Comparison of ENCODE assay signal across 1 cellular context in the genomic region with DNA sequence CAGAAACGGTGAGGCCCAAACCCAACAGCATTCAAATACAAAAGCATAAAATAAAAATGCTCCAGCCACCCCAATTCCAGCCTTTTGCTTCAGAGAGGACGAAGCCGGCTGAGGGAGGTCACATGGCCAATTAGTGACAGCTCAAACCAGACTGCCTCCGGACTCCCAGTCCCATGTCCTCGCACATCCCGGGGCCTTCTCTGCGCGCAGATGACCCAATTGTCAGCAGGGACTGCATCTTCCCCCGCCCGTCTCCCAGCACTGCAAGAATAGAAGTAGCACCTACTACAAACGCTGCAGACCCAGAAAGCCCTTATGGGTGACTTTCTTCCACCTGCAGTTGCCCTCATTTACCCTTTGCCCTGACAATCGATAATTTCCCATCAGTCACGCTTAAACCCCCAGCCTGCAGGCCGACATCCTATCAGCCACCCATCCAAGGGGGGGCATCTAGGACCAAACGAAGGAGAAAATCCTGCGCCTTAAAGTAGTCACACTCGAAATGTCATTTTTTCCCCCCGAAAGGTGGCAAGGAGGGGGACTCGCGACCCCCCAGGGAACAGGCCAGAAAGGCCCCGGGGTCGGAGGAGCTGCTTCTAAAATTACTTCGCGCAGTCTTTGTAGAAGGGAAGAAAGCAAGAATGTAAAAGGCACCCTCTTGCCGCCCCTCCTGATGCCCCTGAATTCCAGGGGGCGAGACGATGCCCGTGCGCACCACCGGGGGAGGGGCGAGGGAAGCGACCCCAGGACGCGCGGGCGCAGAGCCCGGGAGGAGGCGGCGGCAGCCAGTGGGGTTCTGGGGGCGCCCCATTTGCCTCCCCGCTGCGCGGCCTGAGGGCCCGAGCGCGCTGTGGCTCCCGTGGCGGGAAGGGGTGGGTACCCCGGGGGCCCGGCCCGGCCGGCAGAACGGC.
A peak's percentile ranks its signal among the peaks of the same experiment; 100 is the strongest.
TF ChIP-seq lines count a peak whose summit lies in the region.

No MANE protein-coding gene starts in this region.

TF ChIP-seq in HepG2, 621 proteins besides CTCF, POLR2A, EP300 and RAD21 (continued from another document and continues in another):
- TF ChIP-seq, protein P1, sequence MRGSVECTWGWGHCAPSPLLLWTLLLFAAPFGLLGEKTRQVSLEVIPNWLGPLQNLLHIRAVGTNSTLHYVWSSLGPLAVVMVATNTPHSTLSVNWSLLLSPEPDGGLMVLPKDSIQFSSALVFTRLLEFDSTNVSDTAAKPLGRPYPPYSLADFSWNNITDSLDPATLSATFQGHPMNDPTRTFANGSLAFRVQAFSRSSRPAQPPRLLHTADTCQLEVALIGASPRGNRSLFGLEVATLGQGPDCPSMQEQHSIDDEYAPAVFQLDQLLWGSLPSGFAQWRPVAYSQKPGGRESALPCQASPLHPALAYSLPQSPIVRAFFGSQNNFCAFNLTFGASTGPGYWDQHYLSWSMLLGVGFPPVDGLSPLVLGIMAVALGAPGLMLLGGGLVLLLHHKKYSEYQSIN (CRISPR knock-in tag; IDR thresholded peaks at IDR 0.05; ENCODE audit: borderline replicate concordance) = no peak
- no peak for TF ChIP-seq KLF13 (CRISPR knock-in tag; IDR thresholded peaks at IDR 0.05)
- TF ChIP-seq, protein P2, sequence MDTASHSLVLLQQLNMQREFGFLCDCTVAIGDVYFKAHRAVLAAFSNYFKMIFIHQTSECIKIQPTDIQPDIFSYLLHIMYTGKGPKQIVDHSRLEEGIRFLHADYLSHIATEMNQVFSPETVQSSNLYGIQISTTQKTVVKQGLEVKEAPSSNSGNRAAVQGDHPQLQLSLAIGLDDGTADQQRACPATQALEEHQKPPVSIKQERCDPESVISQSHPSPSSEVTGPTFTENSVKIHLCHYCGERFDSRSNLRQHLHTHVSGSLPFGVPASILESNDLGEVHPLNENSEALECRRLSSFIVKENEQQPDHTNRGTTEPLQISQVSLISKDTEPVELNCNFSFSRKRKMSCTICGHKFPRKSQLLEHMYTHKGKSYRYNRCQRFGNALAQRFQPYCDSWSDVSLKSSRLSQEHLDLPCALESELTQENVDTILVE (CRISPR knock-in tag; IDR thresholded peaks at IDR 0.05) = 0 out of 2 replicates have a peak, but pooled peaks have one; percentile 16
- peak; percentile 51 for TF ChIP-seq GABPB1 (CRISPR knock-in tag; IDR thresholded peaks at IDR 0.05)
- TF ChIP-seq, protein P3, sequence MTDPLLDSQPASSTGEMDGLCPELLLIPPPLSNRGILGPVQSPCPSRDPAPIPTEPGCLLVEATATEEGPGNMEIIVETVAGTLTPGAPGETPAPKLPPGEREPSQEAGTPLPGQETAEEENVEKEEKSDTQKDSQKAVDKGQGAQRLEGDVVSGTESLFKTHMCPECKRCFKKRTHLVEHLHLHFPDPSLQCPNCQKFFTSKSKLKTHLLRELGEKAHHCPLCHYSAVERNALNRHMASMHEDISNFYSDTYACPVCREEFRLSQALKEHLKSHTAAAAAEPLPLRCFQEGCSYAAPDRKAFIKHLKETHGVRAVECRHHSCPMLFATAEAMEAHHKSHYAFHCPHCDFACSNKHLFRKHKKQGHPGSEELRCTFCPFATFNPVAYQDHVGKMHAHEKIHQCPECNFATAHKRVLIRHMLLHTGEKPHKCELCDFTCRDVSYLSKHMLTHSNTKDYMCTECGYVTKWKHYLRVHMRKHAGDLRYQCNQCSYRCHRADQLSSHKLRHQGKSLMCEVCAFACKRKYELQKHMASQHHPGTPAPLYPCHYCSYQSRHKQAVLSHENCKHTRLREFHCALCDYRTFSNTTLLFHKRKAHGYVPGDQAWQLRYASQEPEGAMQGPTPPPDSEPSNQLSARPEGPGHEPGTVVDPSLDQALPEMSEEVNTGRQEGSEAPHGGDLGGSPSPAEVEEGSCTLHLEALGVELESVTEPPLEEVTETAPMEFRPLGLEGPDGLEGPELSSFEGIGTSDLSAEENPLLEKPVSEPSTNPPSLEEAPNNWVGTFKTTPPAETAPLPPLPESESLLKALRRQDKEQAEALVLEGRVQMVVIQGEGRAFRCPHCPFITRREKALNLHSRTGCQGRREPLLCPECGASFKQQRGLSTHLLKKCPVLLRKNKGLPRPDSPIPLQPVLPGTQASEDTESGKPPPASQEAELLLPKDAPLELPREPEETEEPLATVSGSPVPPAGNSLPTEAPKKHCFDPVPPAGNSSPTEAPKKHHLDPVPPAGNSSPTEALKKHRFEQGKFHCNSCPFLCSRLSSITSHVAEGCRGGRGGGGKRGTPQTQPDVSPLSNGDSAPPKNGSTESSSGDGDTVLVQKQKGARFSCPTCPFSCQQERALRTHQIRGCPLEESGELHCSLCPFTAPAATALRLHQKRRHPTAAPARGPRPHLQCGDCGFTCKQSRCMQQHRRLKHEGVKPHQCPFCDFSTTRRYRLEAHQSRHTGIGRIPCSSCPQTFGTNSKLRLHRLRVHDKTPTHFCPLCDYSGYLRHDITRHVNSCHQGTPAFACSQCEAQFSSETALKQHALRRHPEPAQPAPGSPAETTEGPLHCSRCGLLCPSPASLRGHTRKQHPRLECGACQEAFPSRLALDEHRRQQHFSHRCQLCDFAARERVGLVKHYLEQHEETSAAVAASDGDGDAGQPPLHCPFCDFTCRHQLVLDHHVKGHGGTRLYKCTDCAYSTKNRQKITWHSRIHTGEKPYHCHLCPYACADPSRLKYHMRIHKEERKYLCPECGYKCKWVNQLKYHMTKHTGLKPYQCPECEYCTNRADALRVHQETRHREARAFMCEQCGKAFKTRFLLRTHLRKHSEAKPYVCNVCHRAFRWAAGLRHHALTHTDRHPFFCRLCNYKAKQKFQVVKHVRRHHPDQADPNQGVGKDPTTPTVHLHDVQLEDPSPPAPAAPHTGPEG (CRISPR knock-in tag; IDR thresholded peaks at IDR 0.05) = no peak
- TF ChIP-seq, protein P4, sequence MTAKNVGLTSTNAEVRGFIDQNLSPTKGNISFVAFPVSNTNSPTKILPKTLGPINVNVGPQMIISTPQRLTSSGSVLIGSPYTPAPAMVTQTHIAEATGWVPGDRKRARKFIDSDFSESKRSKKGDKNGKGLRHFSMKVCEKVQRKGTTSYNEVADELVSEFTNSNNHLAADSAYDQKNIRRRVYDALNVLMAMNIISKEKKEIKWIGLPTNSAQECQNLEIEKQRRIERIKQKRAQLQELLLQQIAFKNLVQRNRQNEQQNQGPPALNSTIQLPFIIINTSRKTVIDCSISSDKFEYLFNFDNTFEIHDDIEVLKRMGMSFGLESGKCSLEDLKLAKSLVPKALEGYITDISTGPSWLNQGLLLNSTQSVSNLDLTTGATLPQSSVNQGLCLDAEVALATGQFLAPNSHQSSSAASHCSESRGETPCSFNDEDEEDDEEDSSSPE (CRISPR knock-in tag; IDR thresholded peaks at IDR 0.05) = no peak
- TF ChIP-seq HMG20B (CRISPR knock-in tag; conservative IDR thresholded peaks at IDR 0.05) = no peak
- peak; percentile 21; the same call in 1 of the 2 replicates for TF ChIP-seq SIX1 (CRISPR knock-in tag; IDR thresholded peaks at IDR 0.05; ENCODE audit: borderline replicate concordance)
- TF ChIP-seq, protein P5, sequence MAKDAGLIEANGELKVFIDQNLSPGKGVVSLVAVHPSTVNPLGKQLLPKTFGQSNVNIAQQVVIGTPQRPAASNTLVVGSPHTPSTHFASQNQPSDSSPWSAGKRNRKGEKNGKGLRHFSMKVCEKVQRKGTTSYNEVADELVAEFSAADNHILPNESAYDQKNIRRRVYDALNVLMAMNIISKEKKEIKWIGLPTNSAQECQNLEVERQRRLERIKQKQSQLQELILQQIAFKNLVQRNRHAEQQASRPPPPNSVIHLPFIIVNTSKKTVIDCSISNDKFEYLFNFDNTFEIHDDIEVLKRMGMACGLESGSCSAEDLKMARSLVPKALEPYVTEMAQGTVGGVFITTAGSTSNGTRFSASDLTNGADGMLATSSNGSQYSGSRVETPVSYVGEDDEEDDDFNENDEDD (CRISPR knock-in tag; IDR thresholded peaks at IDR 0.05; ENCODE audit: borderline replicate concordance) = peak; percentile 36; the same call in 1 of the 2 replicates
- TF ChIP-seq ZNF547 (CRISPR knock-in tag; IDR thresholded peaks at IDR 0.05) = peak; percentile 88
- no peak for TF ChIP-seq PHF20 (CRISPR knock-in tag; IDR thresholded peaks at IDR 0.05)
- TF ChIP-seq ATM (IDR thresholded peaks at IDR 0.05; ENCODE audit: borderline replicate concordance) = no peak
- TF ChIP-seq, protein P6, sequence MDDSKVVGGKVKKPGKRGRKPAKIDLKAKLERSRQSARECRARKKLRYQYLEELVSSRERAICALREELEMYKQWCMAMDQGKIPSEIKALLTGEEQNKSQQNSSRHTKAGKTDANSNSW (CRISPR knock-in tag; IDR thresholded peaks at IDR 0.05; ENCODE audit: borderline replicate concordance) = no peak
- TF ChIP-seq NFE2 (CRISPR knock-in tag; IDR thresholded peaks at IDR 0.05) = no peak
- TF ChIP-seq, protein P7, sequence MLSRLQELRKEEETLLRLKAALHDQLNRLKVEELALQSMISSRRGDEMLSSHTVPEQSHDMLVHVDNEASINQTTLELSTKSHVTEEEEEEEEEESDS (CRISPR knock-in tag; IDR thresholded peaks at IDR 0.05; ENCODE audit: borderline replicate concordance) = peak; percentile 65; the same call in 1 of the 2 replicates
- TF ChIP-seq ZSCAN21 (CRISPR knock-in tag; IDR thresholded peaks at IDR 0.05; ENCODE audit: borderline replicate concordance) = no peak; the same call in 1 of the 2 replicates
- no peak for TF ChIP-seq ZNF724P (CRISPR knock-in tag; IDR thresholded peaks at IDR 0.05; ENCODE audit: borderline replicate concordance)
- TF ChIP-seq REXO4 (CRISPR knock-in tag; IDR thresholded peaks at IDR 0.05; ENCODE audit: borderline replicate concordance) = no peak
- TF ChIP-seq, protein P8, sequence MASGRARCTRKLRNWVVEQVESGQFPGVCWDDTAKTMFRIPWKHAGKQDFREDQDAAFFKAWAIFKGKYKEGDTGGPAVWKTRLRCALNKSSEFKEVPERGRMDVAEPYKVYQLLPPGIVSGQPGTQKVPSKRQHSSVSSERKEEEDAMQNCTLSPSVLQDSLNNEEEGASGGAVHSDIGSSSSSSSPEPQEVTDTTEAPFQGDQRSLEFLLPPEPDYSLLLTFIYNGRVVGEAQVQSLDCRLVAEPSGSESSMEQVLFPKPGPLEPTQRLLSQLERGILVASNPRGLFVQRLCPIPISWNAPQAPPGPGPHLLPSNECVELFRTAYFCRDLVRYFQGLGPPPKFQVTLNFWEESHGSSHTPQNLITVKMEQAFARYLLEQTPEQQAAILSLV (CRISPR knock-in tag; IDR thresholded peaks at IDR 0.05; ENCODE audit: borderline replicate concordance) = peak; percentile 33; the same call in 1 of the 2 replicates
- no peak for TF ChIP-seq SMC3 (IDR thresholded peaks at IDR 0.05; ENCODE audit: low read length)
- no peak for TF ChIP-seq RFX5 (IDR thresholded peaks at IDR 0.05; ENCODE audit: low read depth, low read length)
- TF ChIP-seq ZNF619 (CRISPR knock-in tag; IDR thresholded peaks at IDR 0.05) = 0 out of 2 replicates have a peak, but pooled peaks have one; percentile 50
- TF ChIP-seq ELF1 (CRISPR knock-in tag; IDR thresholded peaks at IDR 0.05) = no peak; the same call in 1 of the 2 replicates
- TF ChIP-seq, protein P9, sequence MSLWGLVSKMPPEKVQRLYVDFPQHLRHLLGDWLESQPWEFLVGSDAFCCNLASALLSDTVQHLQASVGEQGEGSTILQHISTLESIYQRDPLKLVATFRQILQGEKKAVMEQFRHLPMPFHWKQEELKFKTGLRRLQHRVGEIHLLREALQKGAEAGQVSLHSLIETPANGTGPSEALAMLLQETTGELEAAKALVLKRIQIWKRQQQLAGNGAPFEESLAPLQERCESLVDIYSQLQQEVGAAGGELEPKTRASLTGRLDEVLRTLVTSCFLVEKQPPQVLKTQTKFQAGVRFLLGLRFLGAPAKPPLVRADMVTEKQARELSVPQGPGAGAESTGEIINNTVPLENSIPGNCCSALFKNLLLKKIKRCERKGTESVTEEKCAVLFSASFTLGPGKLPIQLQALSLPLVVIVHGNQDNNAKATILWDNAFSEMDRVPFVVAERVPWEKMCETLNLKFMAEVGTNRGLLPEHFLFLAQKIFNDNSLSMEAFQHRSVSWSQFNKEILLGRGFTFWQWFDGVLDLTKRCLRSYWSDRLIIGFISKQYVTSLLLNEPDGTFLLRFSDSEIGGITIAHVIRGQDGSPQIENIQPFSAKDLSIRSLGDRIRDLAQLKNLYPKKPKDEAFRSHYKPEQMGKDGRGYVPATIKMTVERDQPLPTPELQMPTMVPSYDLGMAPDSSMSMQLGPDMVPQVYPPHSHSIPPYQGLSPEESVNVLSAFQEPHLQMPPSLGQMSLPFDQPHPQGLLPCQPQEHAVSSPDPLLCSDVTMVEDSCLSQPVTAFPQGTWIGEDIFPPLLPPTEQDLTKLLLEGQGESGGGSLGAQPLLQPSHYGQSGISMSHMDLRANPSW (CRISPR knock-in tag; IDR thresholded peaks at IDR 0.05; ENCODE audit: borderline replicate concordance) = no peak
- TF ChIP-seq, protein P10, sequence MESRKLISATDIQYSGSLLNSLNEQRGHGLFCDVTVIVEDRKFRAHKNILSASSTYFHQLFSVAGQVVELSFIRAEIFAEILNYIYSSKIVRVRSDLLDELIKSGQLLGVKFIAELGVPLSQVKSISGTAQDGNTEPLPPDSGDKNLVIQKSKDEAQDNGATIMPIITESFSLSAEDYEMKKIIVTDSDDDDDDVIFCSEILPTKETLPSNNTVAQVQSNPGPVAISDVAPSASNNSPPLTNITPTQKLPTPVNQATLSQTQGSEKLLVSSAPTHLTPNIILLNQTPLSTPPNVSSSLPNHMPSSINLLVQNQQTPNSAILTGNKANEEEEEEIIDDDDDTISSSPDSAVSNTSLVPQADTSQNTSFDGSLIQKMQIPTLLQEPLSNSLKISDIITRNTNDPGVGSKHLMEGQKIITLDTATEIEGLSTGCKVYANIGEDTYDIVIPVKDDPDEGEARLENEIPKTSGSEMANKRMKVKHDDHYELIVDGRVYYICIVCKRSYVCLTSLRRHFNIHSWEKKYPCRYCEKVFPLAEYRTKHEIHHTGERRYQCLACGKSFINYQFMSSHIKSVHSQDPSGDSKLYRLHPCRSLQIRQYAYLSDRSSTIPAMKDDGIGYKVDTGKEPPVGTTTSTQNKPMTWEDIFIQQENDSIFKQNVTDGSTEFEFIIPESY (CRISPR knock-in tag; IDR thresholded peaks at IDR 0.05) = no peak
- TF ChIP-seq ZNF446 (CRISPR knock-in tag; IDR thresholded peaks at IDR 0.05) = 0 out of 2 replicates have a peak, but pooled peaks have one; percentile 69
- TF ChIP-seq MED1 (CRISPR knock-in tag; IDR thresholded peaks at IDR 0.05) = no peak; the same call in none of the 2 replicates
- no peak for TF ChIP-seq GTF2F1 (IDR thresholded peaks at IDR 0.05; ENCODE audit: low read length)
- TF ChIP-seq FOXC1 (CRISPR knock-in tag; IDR thresholded peaks at IDR 0.05; ENCODE audit: borderline replicate concordance) = peak; percentile 81
- no peak for TF ChIP-seq MAF1 (CRISPR knock-in tag; IDR thresholded peaks at IDR 0.05; ENCODE audit: borderline replicate concordance)
- TF ChIP-seq, protein P11, sequence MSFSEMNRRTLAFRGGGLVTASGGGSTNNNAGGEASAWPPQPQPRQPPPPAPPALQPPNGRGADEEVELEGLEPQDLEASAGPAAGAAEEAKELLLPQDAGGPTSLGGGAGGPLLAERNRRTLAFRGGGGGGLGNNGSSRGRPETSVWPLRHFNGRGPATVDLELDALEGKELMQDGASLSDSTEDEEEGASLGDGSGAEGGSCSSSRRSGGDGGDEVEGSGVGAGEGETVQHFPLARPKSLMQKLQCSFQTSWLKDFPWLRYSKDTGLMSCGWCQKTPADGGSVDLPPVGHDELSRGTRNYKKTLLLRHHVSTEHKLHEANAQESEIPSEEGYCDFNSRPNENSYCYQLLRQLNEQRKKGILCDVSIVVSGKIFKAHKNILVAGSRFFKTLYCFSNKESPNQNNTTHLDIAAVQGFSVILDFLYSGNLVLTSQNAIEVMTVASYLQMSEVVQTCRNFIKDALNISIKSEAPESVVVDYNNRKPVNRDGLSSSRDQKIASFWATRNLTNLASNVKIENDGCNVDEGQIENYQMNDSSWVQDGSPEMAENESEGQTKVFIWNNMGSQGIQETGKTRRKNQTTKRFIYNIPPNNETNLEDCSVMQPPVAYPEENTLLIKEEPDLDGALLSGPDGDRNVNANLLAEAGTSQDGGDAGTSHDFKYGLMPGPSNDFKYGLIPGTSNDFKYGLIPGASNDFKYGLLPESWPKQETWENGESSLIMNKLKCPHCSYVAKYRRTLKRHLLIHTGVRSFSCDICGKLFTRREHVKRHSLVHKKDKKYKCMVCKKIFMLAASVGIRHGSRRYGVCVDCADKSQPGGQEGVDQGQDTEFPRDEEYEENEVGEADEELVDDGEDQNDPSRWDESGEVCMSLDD (CRISPR knock-in tag; IDR thresholded peaks at IDR 0.05; ENCODE audit: borderline replicate concordance) = no peak
- peak; percentile 28 for TF ChIP-seq RBM39 (IDR thresholded peaks at IDR 0.05; ENCODE audit: low read depth, low read length, poor library complexity, severe bottlenecking)
